Comparison of ENCODE assay signal across 9 cellular contexts in genomic region chr4:86032476-86033022, GRCh38.
A peak's percentile ranks its signal among the peaks of the same experiment; 100 is the strongest.
DNase-seq lines count a peak whose midpoint lies in the region; ATAC-seq and TF ChIP-seq lines count a peak whose summit lies in the region.
"Had no signal": no experiment of that assay in that cellular context is flagged by ENCODE, and none has a peak within 500 bp of the region (broad histone marks: within the 10 kb centered on the region; RNA-seq: fewer than 3 reads in every experiment).

No MANE protein-coding gene starts in this region.

- 8 to 19% methylated on average over 4 of the region's 4 CpGs for WGBS in lung, 2 donors

- H3K9me3 ChIP-seq in lung (ENCODE audit: control insufficient read depth in 2 of 2, insufficient read depth in 1 of 2, low read length in 1 of 2) = no peaks in the 10 kb centered on the region
- H3K9me3 ChIP-seq: A549 had no signal

- H3K4me3 ChIP-seq in ACC112 (ENCODE audit: low read depth, low read length) = peak overlapping the region; percentile 38
- H3K4me3 ChIP-seq in choroid plexus epithelial cell (ENCODE audit: low read depth, low read length) = no peak overlapping the region
- no peak overlapping the region for H3K4me3 ChIP-seq in lung
- H3K4me3 ChIP-seq: A549 had no signal

- peak overlapping the region; percentile 31 for H2AFZ ChIP-seq in ACC112 (ENCODE audit: low read length, unreplicated experiment)

- H3K27me3 ChIP-seq in ACC112 (ENCODE audit: insufficient read depth, low read length) (no peaks in the 10 kb centered on the region), lung (ENCODE audit: control insufficient read depth, insufficient read depth) (no peaks in the 10 kb centered on the region)

- H3K36me3 ChIP-seq in ACC112 (ENCODE audit: insufficient read depth, low read length) = no peaks in the 10 kb centered on the region
- no peaks in the 10 kb centered on the region for H3K36me3 ChIP-seq in lung (ENCODE audit: control insufficient read depth in 2 of 2, insufficient read depth in 2 of 2, low read length in 2 of 2)

- DNase-seq in MV-4-11 (lab: John Stamatoyannopoulos, UW) (peak; percentile 16), choroid plexus epithelial cell (ENCODE audit: low read depth) (peak; percentile 93), lung (ENCODE audit: low spot score) (no peak), NCI-H526 (lab: John Stamatoyannopoulos, UW) (no peak)
- no peak for DNase-seq in stimulated activated naive CD4-positive, alpha-beta T cell treated with Interleukin-2 at 50 U/mL for 16 hours (lab: John Stamatoyannopoulos, UW)

- H3K27ac ChIP-seq in ACC112 (ENCODE audit: low read depth, low read length) (peak overlapping the region; percentile 90), lung (ENCODE audit: low read depth in 1 of 2, low read length in 1 of 2) (peak overlapping the region; percentile 51 to 66)
- H3K27ac ChIP-seq: A549 had no signal

- no peak for TF ChIP-seq CTCF in choroid plexus epithelial cell (conservative IDR thresholded peaks at IDR 0.05; ENCODE audit: low read depth, low read length)
- no peak for TF ChIP-seq CTCF in lung (IDR thresholded peaks at IDR 0.05; ENCODE audit: control extremely low read depth, extremely low read depth)

- ATAC-seq in lung (ENCODE audit: insufficient read depth, low FRiP score) (peak; percentile 79), GM21367 (IDR thresholded peaks at IDR 0.05; ENCODE audit: unreplicated experiment) (no peak), HG03378 (IDR thresholded peaks at IDR 0.05; ENCODE audit: unreplicated experiment) (no peak)
- ATAC-seq: A549 had no signal

- no peaks in the 10 kb centered on the region for H3K79me2 ChIP-seq in ACC112 (ENCODE audit: control insufficient read depth, insufficient read depth, low read length, unreplicated experiment)

- H3K4me1 ChIP-seq in ACC112 (ENCODE audit: control insufficient read depth, insufficient read depth, low read length, unreplicated experiment) = peaks cover 55% of the 10 kb centered on the region
- H3K4me1 ChIP-seq in lung (ENCODE audit: control insufficient read depth in 2 of 2, insufficient read depth in 2 of 2, low read length in 2 of 2) = peaks cover 0 to 9% of the 10 kb centered on the region in 2 donors
- H3K4me1 ChIP-seq: A549 had no signal

Comparison
In these comparisons a context has a peak if more than half of its experiments do, and no peak if none do; other contexts are left out.
1. DNase-seq: peak in MV-4-11 (single experiment) and choroid plexus epithelial cell (single experiment); none in lung (single experiment), stimulated activated naive CD4-positive, alpha-beta T cell treated with Interleukin-2 at 50 U/mL for 16 hours (single experiment) and NCI-H526 (0 of 2).